In genomic region chr17:78640700-78641099, GRCh38 we compare ENCODE assay signal across 1 cellular context.
A peak's percentile ranks its signal among the peaks of the same experiment; 100 is the strongest.
TF ChIP-seq lines count a peak whose summit lies in the region.

No MANE protein-coding gene starts in this region.

TF ChIP-seq in HepG2, 621 proteins besides CTCF, POLR2A, EP300 and RAD21 (continued from another document):
- TF ChIP-seq, protein P1, sequence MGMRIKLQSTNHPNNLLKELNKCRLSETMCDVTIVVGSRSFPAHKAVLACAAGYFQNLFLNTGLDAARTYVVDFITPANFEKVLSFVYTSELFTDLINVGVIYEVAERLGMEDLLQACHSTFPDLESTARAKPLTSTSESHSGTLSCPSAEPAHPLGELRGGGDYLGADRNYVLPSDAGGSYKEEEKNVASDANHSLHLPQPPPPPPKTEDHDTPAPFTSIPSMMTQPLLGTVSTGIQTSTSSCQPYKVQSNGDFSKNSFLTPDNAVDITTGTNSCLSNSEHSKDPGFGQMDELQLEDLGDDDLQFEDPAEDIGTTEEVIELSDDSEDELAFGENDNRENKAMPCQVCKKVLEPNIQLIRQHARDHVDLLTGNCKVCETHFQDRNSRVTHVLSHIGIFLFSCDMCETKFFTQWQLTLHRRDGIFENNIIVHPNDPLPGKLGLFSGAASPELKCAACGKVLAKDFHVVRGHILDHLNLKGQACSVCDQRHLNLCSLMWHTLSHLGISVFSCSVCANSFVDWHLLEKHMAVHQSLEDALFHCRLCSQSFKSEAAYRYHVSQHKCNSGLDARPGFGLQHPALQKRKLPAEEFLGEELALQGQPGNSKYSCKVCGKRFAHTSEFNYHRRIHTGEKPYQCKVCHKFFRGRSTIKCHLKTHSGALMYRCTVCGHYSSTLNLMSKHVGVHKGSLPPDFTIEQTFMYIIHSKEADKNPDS (CRISPR knock-in tag; IDR thresholded peaks at IDR 0.05), result no peak
- TF ChIP-seq SNAPC5 (CRISPR knock-in tag; IDR thresholded peaks at IDR 0.05; ENCODE audit: borderline replicate concordance), result no peak
- TF ChIP-seq CBX1 (IDR thresholded peaks at IDR 0.05; ENCODE audit: low read depth), result no peak
- 0 out of 2 replicates have a peak, but pooled peaks have one; percentile 8 for TF ChIP-seq ZMYM3 (CRISPR knock-in tag; IDR thresholded peaks at IDR 0.05)
- TF ChIP-seq RBAK (CRISPR knock-in tag; IDR thresholded peaks at IDR 0.05), result no peak
- TF ChIP-seq, protein P2, sequence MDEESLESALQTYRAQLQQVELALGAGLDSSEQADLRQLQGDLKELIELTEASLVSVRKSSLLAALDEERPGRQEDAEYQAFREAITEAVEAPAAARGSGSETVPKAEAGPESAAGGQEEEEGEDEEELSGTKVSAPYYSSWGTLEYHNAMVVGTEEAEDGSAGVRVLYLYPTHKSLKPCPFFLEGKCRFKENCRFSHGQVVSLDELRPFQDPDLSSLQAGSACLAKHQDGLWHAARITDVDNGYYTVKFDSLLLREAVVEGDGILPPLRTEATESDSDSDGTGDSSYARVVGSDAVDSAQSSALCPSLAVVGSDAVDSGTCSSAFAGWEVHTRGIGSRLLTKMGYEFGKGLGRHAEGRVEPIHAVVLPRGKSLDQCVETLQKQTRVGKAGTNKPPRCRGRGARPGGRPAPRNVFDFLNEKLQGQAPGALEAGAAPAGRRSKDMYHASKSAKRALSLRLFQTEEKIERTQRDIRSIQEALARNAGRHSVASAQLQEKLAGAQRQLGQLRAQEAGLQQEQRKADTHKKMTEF (CRISPR knock-in tag; IDR thresholded peaks at IDR 0.05), result peak; percentile 18; the same call in 1 of the 2 replicates
- TF ChIP-seq, protein P3, sequence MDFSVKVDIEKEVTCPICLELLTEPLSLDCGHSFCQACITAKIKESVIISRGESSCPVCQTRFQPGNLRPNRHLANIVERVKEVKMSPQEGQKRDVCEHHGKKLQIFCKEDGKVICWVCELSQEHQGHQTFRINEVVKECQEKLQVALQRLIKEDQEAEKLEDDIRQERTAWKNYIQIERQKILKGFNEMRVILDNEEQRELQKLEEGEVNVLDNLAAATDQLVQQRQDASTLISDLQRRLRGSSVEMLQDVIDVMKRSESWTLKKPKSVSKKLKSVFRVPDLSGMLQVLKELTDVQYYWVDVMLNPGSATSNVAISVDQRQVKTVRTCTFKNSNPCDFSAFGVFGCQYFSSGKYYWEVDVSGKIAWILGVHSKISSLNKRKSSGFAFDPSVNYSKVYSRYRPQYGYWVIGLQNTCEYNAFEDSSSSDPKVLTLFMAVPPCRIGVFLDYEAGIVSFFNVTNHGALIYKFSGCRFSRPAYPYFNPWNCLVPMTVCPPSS (IDR thresholded peaks at IDR 0.05), result no peak
- TF ChIP-seq ZHX2 (IDR thresholded peaks at IDR 0.05; ENCODE audit: low read depth), result no peak
- no peak for TF ChIP-seq ZHX2 (CRISPR knock-in tag; IDR thresholded peaks at IDR 0.05; ENCODE audit: borderline replicate concordance)
- peak; percentile 84 for TF ChIP-seq ZNF121 (CRISPR knock-in tag; IDR thresholded peaks at IDR 0.05)
- TF ChIP-seq ZNF598 (CRISPR knock-in tag; IDR thresholded peaks at IDR 0.05; ENCODE audit: borderline replicate concordance), result no peak
- TF ChIP-seq ZNF770 (CRISPR knock-in tag; IDR thresholded peaks at IDR 0.05), result peak; percentile 75
- TF ChIP-seq KDM5B (CRISPR knock-in tag; IDR thresholded peaks at IDR 0.05; ENCODE audit: borderline replicate concordance), result no peak
- TF ChIP-seq PHF8 (CRISPR knock-in tag; IDR thresholded peaks at IDR 0.05), result 0 out of 2 replicates have a peak, but pooled peaks have one; percentile 34
- TF ChIP-seq CSRNP2 (CRISPR knock-in tag; conservative IDR thresholded peaks at IDR 0.05; ENCODE audit: low read depth), result no peak
- TF ChIP-seq, protein P4, sequence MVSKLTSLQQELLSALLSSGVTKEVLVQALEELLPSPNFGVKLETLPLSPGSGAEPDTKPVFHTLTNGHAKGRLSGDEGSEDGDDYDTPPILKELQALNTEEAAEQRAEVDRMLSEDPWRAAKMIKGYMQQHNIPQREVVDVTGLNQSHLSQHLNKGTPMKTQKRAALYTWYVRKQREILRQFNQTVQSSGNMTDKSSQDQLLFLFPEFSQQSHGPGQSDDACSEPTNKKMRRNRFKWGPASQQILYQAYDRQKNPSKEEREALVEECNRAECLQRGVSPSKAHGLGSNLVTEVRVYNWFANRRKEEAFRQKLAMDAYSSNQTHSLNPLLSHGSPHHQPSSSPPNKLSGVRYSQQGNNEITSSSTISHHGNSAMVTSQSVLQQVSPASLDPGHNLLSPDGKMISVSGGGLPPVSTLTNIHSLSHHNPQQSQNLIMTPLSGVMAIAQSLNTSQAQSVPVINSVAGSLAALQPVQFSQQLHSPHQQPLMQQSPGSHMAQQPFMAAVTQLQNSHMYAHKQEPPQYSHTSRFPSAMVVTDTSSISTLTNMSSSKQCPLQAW (CRISPR knock-in tag; IDR thresholded peaks at IDR 0.05), result 0 out of 2 replicates have a peak, but pooled peaks have one; percentile 5
- no peak for TF ChIP-seq ZNF510 (CRISPR knock-in tag; IDR thresholded peaks at IDR 0.05; ENCODE audit: low read depth)
- TF ChIP-seq ZFP41 (CRISPR knock-in tag; IDR thresholded peaks at IDR 0.05; ENCODE audit: borderline replicate concordance), result no peak
- TF ChIP-seq HOXA7 (CRISPR knock-in tag; IDR thresholded peaks at IDR 0.05), result no peak
- TF ChIP-seq ZNF432 (CRISPR knock-in tag; IDR thresholded peaks at IDR 0.05; ENCODE audit: borderline replicate concordance), result no peak
